ENCODE assay signal across 12 cellular contexts in the genomic region with DNA sequence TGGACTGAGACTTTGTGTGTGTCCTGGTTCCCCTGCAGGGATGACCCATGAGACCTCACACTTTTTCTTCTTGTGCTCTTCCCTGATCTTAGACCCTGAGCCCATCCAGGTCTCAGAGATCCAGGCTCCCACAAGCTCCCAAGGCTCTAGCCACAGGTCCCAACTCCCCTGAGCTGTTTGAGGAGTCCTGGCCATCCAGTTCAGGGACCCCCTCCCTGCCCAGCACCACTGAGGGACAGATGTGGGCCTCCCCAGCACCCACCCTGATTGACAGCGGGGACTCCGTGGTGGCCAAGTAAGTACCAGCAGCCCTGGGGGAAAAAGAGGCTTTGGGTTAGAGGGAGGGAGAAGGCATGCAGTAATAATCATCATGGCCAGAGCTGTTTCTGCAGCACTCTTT. TPM values are rescaled to one million over a fixed set of nuclear protein-coding genes. Genes with fewer than 3 reads are reported as not detected.
DNase-seq lines count a peak whose midpoint lies in the region; TF ChIP-seq lines count a peak whose summit lies in the region.
"Had no signal": no experiment of that assay in that cellular context is flagged by ENCODE, and none has a peak within 500 bp of the region (broad histone marks: within the 10 kb centered on the region; RNA-seq: fewer than 3 reads in every experiment).

No MANE protein-coding gene starts in this region.

- H4K20me1 ChIP-seq in OCI-LY7 (ENCODE audit: insufficient read depth, low read length) (no peaks in the 10 kb centered on the region), mammary epithelial cell (ENCODE audit: insufficient read depth, low read length) (no peaks in the 10 kb centered on the region)

- peaks cover 26% of the 10 kb centered on the region for H3K36me3 Mint-ChIP-seq in activated naive CD4-positive, alpha-beta T cell treated with anti-CD3 and anti-CD28 coated beads, Interleukin-2, amount 10 ng/mL, durations not matched to agents 7 days and 5 days

- CTCF ChIA-PET in activated naive CD4-positive, alpha-beta T cell treated with anti-CD3 and anti-CD28 coated beads, Interleukin-2, amount 10 ng/mL, durations not matched to agents 7 days and 5 days (lab: Charles Lee): no interaction called here
- CTCF ChIA-PET in OCI-LY7 (lab: Charles Lee; ENCODE audit: unreplicated experiment) (no interaction called here), mammary epithelial cell (lab: Charles Lee; ENCODE audit: low non-redundant PET) (no interaction called here)

- H3K27me3 ChIP-seq in mammary epithelial cell (ENCODE audit: insufficient read depth, low read length) (no peaks in the 10 kb centered on the region), skeletal muscle satellite cell (ENCODE audit: control insufficient read depth, insufficient read depth, low read length) (no peaks in the 10 kb centered on the region), SJCRH30 (no peaks in the 10 kb centered on the region), WERI-Rb-1 (ENCODE audit: insufficient read depth, low read depth, severe bottlenecking) (no peaks in the 10 kb centered on the region)

- POLR2A ChIA-PET in OCI-LY7 (lab: Charles Lee): no interaction called here

- peak overlapping the region; percentile 93 for H3K4me3 Mint-ChIP-seq in activated naive CD4-positive, alpha-beta T cell treated with anti-CD3 and anti-CD28 coated beads, Interleukin-2, amount 10 ng/mL, durations not matched to agents 7 days and 5 days

- TF ChIP-seq CTCF in OCI-LY7 (conservative IDR thresholded peaks at IDR 0.05; ENCODE audit: low read length) (no peak), mammary epithelial cell (conservative IDR thresholded peaks at IDR 0.05 in 1 of 2, IDR thresholded peaks at IDR 0.05 in 1 of 2; ENCODE audit: extremely low read depth in 1 of 2, insufficient read depth in 1 of 2, low read depth in 1 of 2, low read length in 2 of 2) (no peak), WERI-Rb-1 (IDR thresholded peaks at IDR 0.05; ENCODE audit: low read depth, low read length) (no peak)

- no peak for DNase-seq in activated naive CD4-positive, alpha-beta T cell treated with anti-CD3 and anti-CD28 coated beads, Interleukin-2, amount 10 ng/mL, durations not matched to agents 7 days and 5 days
- DNase-seq in activated naive CD4-positive, alpha-beta T cell (lab: John Stamatoyannopoulos, UW): no peak
- DNase-seq in OCI-LY7 (ENCODE audit: low spot score) (no peak), mammary epithelial cell (no peak), SJCRH30 (no peak), mucosa of gallbladder (ENCODE audit: low spot score) (no peak), WERI-Rb-1 (no peak)
- DNase-seq: GM23248; NCI-H345; psoas muscle; stimulated activated CD4-positive, alpha-beta T cell treated with anti-CD3 and anti-CD28 coated beads, Interleukin-2, amount 100 ng/mL, for 24 hours had no signal

- 100% methylated on average over 2 of the region's 2 CpGs for WGBS in mammary epithelial cell (ENCODE audit: low coverage, missing lambda C conversion rate)

- H2AFZ ChIP-seq in OCI-LY7 (ENCODE audit: low read length) (no peak overlapping the region), mammary epithelial cell (ENCODE audit: low read depth, low read length) (no peak overlapping the region)
- H2AFZ ChIP-seq: GM23248 had no signal

- peaks cover 38% of the 10 kb centered on the region for H3K36me3 ChIP-seq in OCI-LY7 (ENCODE audit: insufficient read depth, low read length)
- H3K36me3 ChIP-seq in mammary epithelial cell (ENCODE audit: insufficient read depth, low read length): peaks cover 5% of the 10 kb centered on the region
- H3K36me3 ChIP-seq in skeletal muscle satellite cell (ENCODE audit: insufficient read depth, low read length): peaks cover 14% of the 10 kb centered on the region
- peaks cover 17% of the 10 kb centered on the region; the same call in 1 of the 2 replicates for H3K36me3 ChIP-seq in SJCRH30
- H3K36me3 ChIP-seq in WERI-Rb-1: peaks cover 42% of the 10 kb centered on the region

- BruUV-seq in OCI-LY7 (replicated peaks; lab: Mats Ljungman, UMichigan) (no TSS peak), mammary epithelial cell (replicated peaks; lab: Mats Ljungman, UMichigan) (no TSS peak)

- H3K4me1 ChIP-seq in OCI-LY7 (ENCODE audit: insufficient read depth, low read length, poor library complexity, severe bottlenecking) (peaks cover 21% of the 10 kb centered on the region), mammary epithelial cell (ENCODE audit: insufficient read depth, low read length) (peaks cover 19% of the 10 kb centered on the region), skeletal muscle satellite cell (ENCODE audit: control insufficient read depth, insufficient read depth, low read length) (peaks cover 38% of the 10 kb centered on the region), SJCRH30 (peaks cover 8% of the 10 kb centered on the region; the same call in 1 of the 2 replicates)

- no peak overlapping the region for H3K9ac ChIP-seq in mammary epithelial cell (ENCODE audit: insufficient read depth, low read length)
- H3K9ac ChIP-seq in skeletal muscle satellite cell (ENCODE audit: low read depth, low read length): no peak overlapping the region

- H3K79me2 ChIP-seq in OCI-LY7 (ENCODE audit: insufficient read depth, low read depth, low read length) (peaks cover 13% of the 10 kb centered on the region; the same call in 1 of the 2 replicates), mammary epithelial cell (ENCODE audit: insufficient read depth, low read length) (peaks cover 24% of the 10 kb centered on the region)

- peak overlapping the region; percentile 66 for H3K27ac Mint-ChIP-seq in activated naive CD4-positive, alpha-beta T cell treated with anti-CD3 and anti-CD28 coated beads, Interleukin-2, amount 10 ng/mL, durations not matched to agents 7 days and 5 days

- no peak overlapping the region for H3K27ac ChIP-seq in OCI-LY7 (ENCODE audit: low read depth, low read length, poor library complexity, severe bottlenecking)
- H3K27ac ChIP-seq in mammary epithelial cell (ENCODE audit: insufficient read depth, low read depth, low read length): no peak overlapping the region
- no peak overlapping the region for H3K27ac ChIP-seq in SJCRH30
- H3K27ac ChIP-seq in WERI-Rb-1: no peak overlapping the region
- H3K27ac ChIP-seq: GM23248, psoas muscle had no signal

- H3K9me2 ChIP-seq in OCI-LY7 (ENCODE audit: insufficient read depth, low read length): no peaks in the 10 kb centered on the region

- H3K4me2 ChIP-seq in OCI-LY7 (ENCODE audit: low read length) (peak overlapping the region; percentile 73), mammary epithelial cell (ENCODE audit: insufficient read depth, low read depth, low read length) (peak overlapping the region; percentile 75), skeletal muscle satellite cell (ENCODE audit: low read length) (peak overlapping the region; percentile 77)

- peaks cover 46% of the 10 kb centered on the region for H3K4me1 Mint-ChIP-seq in activated naive CD4-positive, alpha-beta T cell treated with anti-CD3 and anti-CD28 coated beads, Interleukin-2, amount 10 ng/mL, durations not matched to agents 7 days and 5 days

- peaks cover 13% of the 10 kb centered on the region for H3K27me3 Mint-ChIP-seq in activated naive CD4-positive, alpha-beta T cell treated with anti-CD3 and anti-CD28 coated beads, Interleukin-2, amount 10 ng/mL, durations not matched to agents 7 days and 5 days

- H3K9me3 ChIP-seq in OCI-LY7 (ENCODE audit: low read length): 0 out of 2 replicates have a peak, but pooled peaks cover 8% of the 10 kb centered on the region
- H3K9me3 ChIP-seq in mammary epithelial cell (replicated peaks; ENCODE audit: insufficient read depth, low read length): no peaks in the 10 kb centered on the region
- H3K9me3 ChIP-seq in skeletal muscle satellite cell (replicated peaks; ENCODE audit: low read length): no peaks in the 10 kb centered on the region
- no peaks in the 10 kb centered on the region for H3K9me3 ChIP-seq in SJCRH30 (replicated peaks)
- H3K9me3 ChIP-seq in WERI-Rb-1 (ENCODE audit: severe bottlenecking): no peaks in the 10 kb centered on the region
- H3K9me3 ChIP-seq: psoas muscle had no signal

- intact Hi-C loops in OCI-LY7 (cut with micrococcal nuclease; ENCODE audit: unreplicated experiment): loop anchor here (5.0 kb wide), 2 partner anchors 42 to 143 kb away; partner anchors contain the start of genes HCST, KMT2B and NFKBID
- intact Hi-C loops in mammary epithelial cell (cut with micrococcal nuclease): no loop called here

- H3K4me3 ChIP-seq in OCI-LY7 (ENCODE audit: low read depth, low read length, poor library complexity, severe bottlenecking) (no peak overlapping the region), mammary epithelial cell (replicated peaks in 1 of 3; ENCODE audit: insufficient read depth in 1 of 3, low read depth in 2 of 3, low read length in 3 of 3) (no peak overlapping the region), skeletal muscle satellite cell (ENCODE audit: low read length) (no peak overlapping the region), SJCRH30 (no peak overlapping the region), WERI-Rb-1 (ENCODE audit: low read depth, low read length) (no peak overlapping the region)

- dilution Hi-C loops in mammary epithelial cell (cut with HindIII; ENCODE audit: low sequenced_read_pairs): loop anchor here (10.0 kb wide), 1 partner anchor 75 kb away; no protein-coding TSS in a partner anchor

- in situ Hi-C loops in mammary epithelial cell (cut with MboI; ENCODE audit: low sequenced_read_pairs in 2 of 2): no loop called here

- H3K9me3 Mint-ChIP-seq in activated naive CD4-positive, alpha-beta T cell treated with anti-CD3 and anti-CD28 coated beads, Interleukin-2, amount 10 ng/mL, durations not matched to agents 7 days and 5 days: no peaks in the 10 kb centered on the region

RNA-seq across cellular contexts. Expression of gene PROSER3, which starts 1.7 kb away (rescaled TPM):
- total RNA-seq in OCI-LY7 (2014; rRNA removed; shearing (Covaris generic)): 15.2 and 17.2 TPM in 2 replicates
- total RNA-seq in OCI-LY7 (2022) (66.1 and 70.6 TPM in 2 replicates), mammary epithelial cell (10 to 100 TPM in 1 of 2 donors, 1 to 10 TPM in 1; 9.7 to 48.3 TPM), mucosa of gallbladder (31.2 TPM)
- 21.2 TPM for polyA plus RNA-seq in mammary epithelial cell
- polyA minus RNA-seq in mammary epithelial cell: 74.3 TPM
- total RNA-seq in skeletal muscle satellite cell (2012; rRNA removed): 5.1 and 6.6 TPM in 2 replicates
- 10.0 and 11.1 TPM in 2 replicates for total RNA-seq in SJCRH30 (2014; rRNA removed; shearing (Covaris generic))

RNA-seq across cellular contexts. Expression of gene HSPB6, which starts 2.9 kb away (rescaled TPM):
- not detected in 2 replicates for total RNA-seq in OCI-LY7 (2014; rRNA removed; shearing (Covaris generic))
- 1.7 and 1.8 TPM in 2 replicates for total RNA-seq in OCI-LY7 (2022)
- not detected for total RNA-seq in mammary epithelial cell
- polyA plus RNA-seq in mammary epithelial cell: not detected
- not detected for polyA minus RNA-seq in mammary epithelial cell
- 28.1 and 73.2 TPM in 2 replicates for total RNA-seq in skeletal muscle satellite cell (2012; rRNA removed)
- not detected in 2 replicates for total RNA-seq in SJCRH30 (2014; rRNA removed; shearing (Covaris generic))
- 654 TPM for total RNA-seq in mucosa of gallbladder

RNA-seq across cellular contexts. Expression of gene LIN37, which starts 11.3 kb away (rescaled TPM):
- total RNA-seq in OCI-LY7 (2014; rRNA removed; shearing (Covaris generic)): 6.0 and 11.6 TPM in 2 replicates
- 11.7 and 20.0 TPM in 2 replicates for total RNA-seq in OCI-LY7 (2022)
- 10 to 100 TPM; 13.6 to 14.5 TPM for total RNA-seq in mammary epithelial cell
- 12.9 TPM for polyA plus RNA-seq in mammary epithelial cell
- 89.1 TPM for polyA minus RNA-seq in mammary epithelial cell
- total RNA-seq in skeletal muscle satellite cell (2012; rRNA removed): 16.5 and 28.8 TPM in 2 replicates
- total RNA-seq in SJCRH30 (2014; rRNA removed; shearing (Covaris generic)): 4.9 and 6.1 TPM in 2 replicates
- 10.1 TPM for total RNA-seq in mucosa of gallbladder

RNA-seq across cellular contexts. Expression of gene PSENEN, which starts 14.2 kb away (rescaled TPM):
- 20.8 and 25.7 TPM in 2 replicates for total RNA-seq in OCI-LY7 (2014; rRNA removed; shearing (Covaris generic))
- 51.0 and 53.7 TPM in 2 replicates for total RNA-seq in OCI-LY7 (2022)
- total RNA-seq in mammary epithelial cell: 10 to 100 TPM in 1 of 2 donors, 1 to 10 TPM in 1; 8.7 to 55.4 TPM
- 33.7 TPM for polyA plus RNA-seq in mammary epithelial cell
- polyA minus RNA-seq in mammary epithelial cell: 40.9 TPM
- total RNA-seq in skeletal muscle satellite cell (2012; rRNA removed): 9.9 and 19.4 TPM in 2 replicates
- 37.7 and 47.2 TPM in 2 replicates for total RNA-seq in SJCRH30 (2014; rRNA removed; shearing (Covaris generic))
- 67.9 TPM for total RNA-seq in mucosa of gallbladder

RNA-seq across cellular contexts. Expression of gene U2AF1L4, which starts 14.5 kb away (rescaled TPM):
- 16.1 and 33.6 TPM in 2 replicates for total RNA-seq in OCI-LY7 (2014; rRNA removed; shearing (Covaris generic))
- total RNA-seq in OCI-LY7 (2022) (35.2 and 37.5 TPM in 2 replicates), mammary epithelial cell (10 to 100 TPM in 1 of 2 donors, 1 to 10 TPM in 1; 4.8 to 23.9 TPM), mucosa of gallbladder (23.9 TPM)
- polyA plus RNA-seq in mammary epithelial cell: 9.9 TPM
- 9.6 TPM for polyA minus RNA-seq in mammary epithelial cell
- 2.4 and 9.1 TPM in 2 replicates for total RNA-seq in skeletal muscle satellite cell (2012; rRNA removed)
- total RNA-seq in SJCRH30 (2014; rRNA removed; shearing (Covaris generic)): 9.7 and 11.4 TPM in 2 replicates

Comparison
In these comparisons a context has a peak if more than half of its experiments do, and no peak if none do; other contexts are left out.
1. RNA of gene HSPB6, which starts 2.9 kb away (total RNA-seq): 654 TPM in mucosa of gallbladder (single experiment); 1.7 to 1.8 TPM in OCI-LY7, not detected in mammary epithelial cell and not detected in SJCRH30; every median in the first group is over 100 times any median in the second.
2. Peak in every context shown above with its lines, with median percentiles within 50 percentile points of each other: H3K4me2 ChIP-seq.